Comparison of ENCODE assay signal across 1 cellular context in the genomic region with DNA sequence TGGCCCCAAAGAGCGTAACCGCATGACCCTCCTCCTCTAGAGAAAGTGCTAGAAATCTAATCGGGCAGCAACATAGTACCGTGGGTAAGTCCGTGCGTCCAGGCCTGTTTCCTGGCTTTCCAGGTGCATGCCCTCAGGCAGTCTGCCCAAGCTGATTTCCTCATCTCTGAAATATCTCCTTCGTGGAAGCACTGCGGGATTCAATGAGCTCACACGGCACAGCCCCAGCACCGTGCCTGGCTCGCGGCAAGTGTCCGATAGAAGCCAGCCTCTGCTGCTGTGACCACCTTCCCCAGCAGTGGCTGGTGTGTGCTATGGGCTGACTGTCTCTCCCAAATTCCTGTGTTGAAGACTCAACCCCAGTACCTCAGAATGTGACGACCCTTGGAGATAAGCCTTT.
TF ChIP-seq lines count a peak whose summit lies in the region.

No MANE protein-coding gene starts in this region.

TF ChIP-seq in IMR-90, 13 proteins besides CTCF, POLR2A, EP300 and RAD21:
- no peak for TF ChIP-seq MXI1 (IDR thresholded peaks at IDR 0.05; ENCODE audit: borderline replicate concordance, low read depth, low read length)
- TF ChIP-seq SMC3 (IDR thresholded peaks at IDR 0.05; ENCODE audit: low read depth, low read length) = no peak
- no peak for TF ChIP-seq RCOR1 (IDR thresholded peaks at IDR 0.05; ENCODE audit: insufficient replicate concordance, low read length)
- no peak for TF ChIP-seq MAFK (IDR thresholded peaks at IDR 0.05; ENCODE audit: low read depth, low read length)
- no peak for TF ChIP-seq FOS (IDR thresholded peaks at IDR 0.05; ENCODE audit: low read depth, low read length)
